ENCODE assay signal across 20 cellular contexts in genomic region chr11:77309401-77310085, GRCh38. TPM values are rescaled to one million over a fixed set of nuclear protein-coding genes. Genes with fewer than 3 reads are reported as not detected.
"Had no signal": no experiment of that assay in that cellular context is flagged by ENCODE, and none has a peak within 500 bp of the region (broad histone marks: within the 10 kb centered on the region; RNA-seq: fewer than 3 reads in every experiment).

No MANE protein-coding gene starts in this region.

- H3K9me3 Mint-ChIP-seq: neural crest cell; stimulated activated effector memory CD8-positive, alpha-beta T cell treated with anti-CD3 and anti-CD28 coated beads, Interleukin-12 subunit alpha, Interleukin-12 subunit beta, amount 100 ng/mL, for 72 hours; T-cell had no signal

- DNase-seq: activated CD4-positive, alpha-beta T cell treated with anti-CD3 and anti-CD28 coated beads for 1 hour; activated CD4-positive, alpha-beta T cell treated with anti-CD3 and anti-CD28 coated beads, Interleukin-2, amount 50 U/mL, for 4 hours; activated naive CD4-positive, alpha-beta T cell; activated T-cell treated with anti-CD3 and anti-CD28 coated beads for 4 hours; adrenal gland; foreskin melanocyte; heart left ventricle; ovary; sigmoid colon; stimulated activated CD4-positive, alpha-beta T cell treated with anti-CD3 and anti-CD28 coated beads, Interleukin-12 subunit alpha, Interleukin-12 subunit beta, amount 100 ng/mL, for 4 hours; stimulated activated CD4-positive, alpha-beta T cell treated with anti-CD3 and anti-CD28 coated beads, Interleukin-2, amount 100 ng/mL, for 24 hours; T-cell; T-helper 9 cell; tibial artery had no signal

- H3K36me3 ChIP-seq: adrenal gland, cardiac muscle cell, heart left ventricle, ovary, sigmoid colon, tibial artery had no signal

- H3K4me1 ChIP-seq: adrenal gland, heart left ventricle, sigmoid colon, tibial artery had no signal

- H3K4me3 ChIP-seq: adrenal gland, cardiac muscle cell, heart left ventricle, lung, ovary, sigmoid colon, tibial artery had no signal

- ATAC-seq: esophagus mucosa; heart left ventricle; stimulated activated effector memory CD8-positive, alpha-beta T cell treated with anti-CD3 and anti-CD28 coated beads, Interleukin-12 subunit alpha, Interleukin-12 subunit beta, amount 100 ng/mL, for 72 hours; T-cell had no signal

- H3K9me3 ChIP-seq: adrenal gland, heart left ventricle, ovary, sigmoid colon, tibial artery had no signal

- H3K27ac Mint-ChIP-seq: stimulated activated effector memory CD8-positive, alpha-beta T cell treated with anti-CD3 and anti-CD28 coated beads, Interleukin-12 subunit alpha, Interleukin-12 subunit beta, amount 100 ng/mL, for 72 hours; T-cell had no signal

- H3K4me1 Mint-ChIP-seq: neural crest cell; stimulated activated effector memory CD8-positive, alpha-beta T cell treated with anti-CD3 and anti-CD28 coated beads, Interleukin-12 subunit alpha, Interleukin-12 subunit beta, amount 100 ng/mL, for 72 hours; T-cell had no signal

- H3K36me3 Mint-ChIP-seq: stimulated activated effector memory CD8-positive, alpha-beta T cell treated with anti-CD3 and anti-CD28 coated beads, Interleukin-12 subunit alpha, Interleukin-12 subunit beta, amount 100 ng/mL, for 72 hours; T-cell had no signal

- H3K4me3 Mint-ChIP-seq: neural crest cell; stimulated activated effector memory CD8-positive, alpha-beta T cell treated with anti-CD3 and anti-CD28 coated beads, Interleukin-12 subunit alpha, Interleukin-12 subunit beta, amount 100 ng/mL, for 72 hours; T-cell had no signal

- H3K27me3 ChIP-seq: adrenal gland, cardiac muscle cell, heart left ventricle, ovary, sigmoid colon, tibial artery had no signal

- H3K27ac ChIP-seq: adrenal gland, cardiac muscle cell, heart left ventricle, ovary, sigmoid colon, tibial artery had no signal

RNA-seq across cellular contexts. Expression of gene GDPD4, which starts 8.1 kb away (rescaled TPM):
- total RNA-seq: adrenal gland, cardiac muscle cell, esophagus mucosa, heart left ventricle, lung, neural crest cell, ovary, pulmonary artery endothelial cell, sigmoid colon, T-cell had no signal
- polyA plus RNA-seq: cardiac muscle cell, lung, sigmoid colon had no signal
